ENCODE assay signal across 1 cellular context in the genomic region with DNA sequence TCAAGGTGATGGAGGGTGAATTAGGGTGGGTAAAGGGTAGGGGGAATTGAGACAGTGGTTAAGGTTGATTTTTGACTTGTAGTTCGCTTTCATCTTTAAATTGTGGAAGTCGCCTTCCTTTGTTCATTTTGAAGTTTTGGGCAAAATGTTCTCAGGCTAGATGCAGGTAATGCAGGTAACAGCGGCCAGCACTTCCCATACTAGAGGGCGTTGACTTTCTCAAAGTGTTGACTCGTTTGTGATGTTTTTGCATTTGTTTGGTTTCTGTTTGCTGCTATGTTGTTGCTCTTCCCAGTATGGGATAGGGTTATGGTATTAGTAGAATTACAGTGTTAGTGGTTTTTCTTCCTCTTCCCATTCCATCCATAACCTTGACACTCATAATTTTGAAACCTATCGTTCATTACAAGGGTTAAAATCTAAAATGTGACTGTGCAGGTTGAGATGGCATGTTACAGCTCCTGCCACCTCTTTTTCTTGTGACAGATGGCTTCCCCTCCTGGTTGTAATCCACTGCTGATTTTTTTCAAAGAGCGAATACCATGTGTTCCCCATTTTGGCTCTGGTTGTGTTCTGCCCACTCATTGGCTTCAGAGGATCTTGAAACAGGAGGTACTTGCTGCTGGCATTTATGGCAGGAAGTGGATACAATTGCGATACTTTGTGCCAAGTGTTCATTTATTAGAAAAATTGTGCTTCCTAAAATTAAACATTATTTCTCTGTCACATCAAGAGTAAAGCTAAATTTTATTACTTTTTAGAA.
TF ChIP-seq lines count a peak whose summit lies in the region.

No MANE protein-coding gene starts in this region.

TF ChIP-seq in GM23338, 12 proteins besides CTCF, POLR2A, EP300 and RAD21 (continued from another document):
- TF ChIP-seq POLR2AphosphoS5 (IDR thresholded peaks at IDR 0.05; ENCODE audit: low read depth), result no peak
- TF ChIP-seq NANOG (IDR thresholded peaks at IDR 0.05; ENCODE audit: borderline replicate concordance), result no peak
- TF ChIP-seq JUNB (IDR thresholded peaks at IDR 0.05; ENCODE audit: unreplicated experiment), result no peak
- TF ChIP-seq CREB1 (CRISPR knock-in tag; IDR thresholded peaks at IDR 0.05; ENCODE audit: low read depth), result no peak
